1 cellular context compared by ENCODE assay signal in the genomic region with DNA sequence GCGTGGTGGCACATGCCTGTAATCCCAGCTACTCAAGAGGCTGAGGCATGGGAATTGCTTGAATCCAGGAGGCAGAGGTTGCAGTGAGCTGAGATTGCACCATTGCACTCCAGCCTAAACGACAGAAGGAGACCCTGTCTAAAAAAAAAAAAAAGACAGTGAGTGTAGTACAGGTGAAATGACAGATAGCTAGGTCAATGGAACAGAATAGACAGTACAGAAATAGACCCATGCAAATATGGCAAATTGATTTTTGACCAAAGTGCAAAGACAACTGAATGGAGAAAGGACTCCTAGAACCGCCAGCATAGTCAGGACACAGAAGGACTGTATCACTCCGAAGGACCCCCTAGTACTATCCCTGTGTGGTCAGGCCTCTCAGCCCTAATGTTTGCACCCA.
TF ChIP-seq lines count a peak whose summit lies in the region.

No MANE protein-coding gene starts in this region.

TF ChIP-seq in HepG2, 621 proteins besides CTCF, POLR2A, EP300 and RAD21 (continued from another document and continues in another):
- TF ChIP-seq, protein P1, sequence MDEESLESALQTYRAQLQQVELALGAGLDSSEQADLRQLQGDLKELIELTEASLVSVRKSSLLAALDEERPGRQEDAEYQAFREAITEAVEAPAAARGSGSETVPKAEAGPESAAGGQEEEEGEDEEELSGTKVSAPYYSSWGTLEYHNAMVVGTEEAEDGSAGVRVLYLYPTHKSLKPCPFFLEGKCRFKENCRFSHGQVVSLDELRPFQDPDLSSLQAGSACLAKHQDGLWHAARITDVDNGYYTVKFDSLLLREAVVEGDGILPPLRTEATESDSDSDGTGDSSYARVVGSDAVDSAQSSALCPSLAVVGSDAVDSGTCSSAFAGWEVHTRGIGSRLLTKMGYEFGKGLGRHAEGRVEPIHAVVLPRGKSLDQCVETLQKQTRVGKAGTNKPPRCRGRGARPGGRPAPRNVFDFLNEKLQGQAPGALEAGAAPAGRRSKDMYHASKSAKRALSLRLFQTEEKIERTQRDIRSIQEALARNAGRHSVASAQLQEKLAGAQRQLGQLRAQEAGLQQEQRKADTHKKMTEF (CRISPR knock-in tag; IDR thresholded peaks at IDR 0.05), result no peak; the same call in 1 of the 2 replicates
- TF ChIP-seq SMARCC2 (IDR thresholded peaks at IDR 0.05), result no peak
- TF ChIP-seq IKZF4 (CRISPR knock-in tag; IDR thresholded peaks at IDR 0.05; ENCODE audit: borderline replicate concordance, low read depth, not compliant biosample characterization), result no peak
- TF ChIP-seq, protein P2, sequence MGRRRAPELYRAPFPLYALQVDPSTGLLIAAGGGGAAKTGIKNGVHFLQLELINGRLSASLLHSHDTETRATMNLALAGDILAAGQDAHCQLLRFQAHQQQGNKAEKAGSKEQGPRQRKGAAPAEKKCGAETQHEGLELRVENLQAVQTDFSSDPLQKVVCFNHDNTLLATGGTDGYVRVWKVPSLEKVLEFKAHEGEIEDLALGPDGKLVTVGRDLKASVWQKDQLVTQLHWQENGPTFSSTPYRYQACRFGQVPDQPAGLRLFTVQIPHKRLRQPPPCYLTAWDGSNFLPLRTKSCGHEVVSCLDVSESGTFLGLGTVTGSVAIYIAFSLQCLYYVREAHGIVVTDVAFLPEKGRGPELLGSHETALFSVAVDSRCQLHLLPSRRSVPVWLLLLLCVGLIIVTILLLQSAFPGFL (CRISPR knock-in tag; IDR thresholded peaks at IDR 0.05), result no peak
- 0 out of 2 replicates have a peak, but pooled peaks have one; percentile 24 for TF ChIP-seq HNF4G (IDR thresholded peaks at IDR 0.05; ENCODE audit: borderline replicate concordance, low read depth, low read length)
- 0 out of 2 replicates have a peak, but pooled peaks have one; percentile 45 for TF ChIP-seq HNF4G (CRISPR knock-in tag; IDR thresholded peaks at IDR 0.05; ENCODE audit: borderline replicate concordance, low read depth)
- 0 out of 2 replicates have a peak, but pooled peaks have one; percentile 43 for TF ChIP-seq KAT2B (IDR thresholded peaks at IDR 0.05; ENCODE audit: borderline replicate concordance, low read depth, low read length)
- no peak for TF ChIP-seq CCAR2 (optimal IDR thresholded peaks at IDR 0.05; ENCODE audit: low read depth, low read length)
- no peak for TF ChIP-seq AGO1 (IDR thresholded peaks at IDR 0.05; ENCODE audit: low read depth, low read length, poor library complexity, severe bottlenecking)
- TF ChIP-seq XBP1 (CRISPR knock-in tag; IDR thresholded peaks at IDR 0.05), result no peak
- peak; percentile 47; the same call in 1 of the 2 replicates for TF ChIP-seq HDAC1 (CRISPR knock-in tag; IDR thresholded peaks at IDR 0.05)
- no peak for TF ChIP-seq MZF1 (CRISPR knock-in tag; IDR thresholded peaks at IDR 0.05; ENCODE audit: borderline replicate concordance)
- no peak for TF ChIP-seq ZNF773 (CRISPR knock-in tag; IDR thresholded peaks at IDR 0.05; ENCODE audit: borderline replicate concordance)
- TF ChIP-seq ZBTB38 (CRISPR knock-in tag; IDR thresholded peaks at IDR 0.05), result no peak
- TF ChIP-seq, protein P3, sequence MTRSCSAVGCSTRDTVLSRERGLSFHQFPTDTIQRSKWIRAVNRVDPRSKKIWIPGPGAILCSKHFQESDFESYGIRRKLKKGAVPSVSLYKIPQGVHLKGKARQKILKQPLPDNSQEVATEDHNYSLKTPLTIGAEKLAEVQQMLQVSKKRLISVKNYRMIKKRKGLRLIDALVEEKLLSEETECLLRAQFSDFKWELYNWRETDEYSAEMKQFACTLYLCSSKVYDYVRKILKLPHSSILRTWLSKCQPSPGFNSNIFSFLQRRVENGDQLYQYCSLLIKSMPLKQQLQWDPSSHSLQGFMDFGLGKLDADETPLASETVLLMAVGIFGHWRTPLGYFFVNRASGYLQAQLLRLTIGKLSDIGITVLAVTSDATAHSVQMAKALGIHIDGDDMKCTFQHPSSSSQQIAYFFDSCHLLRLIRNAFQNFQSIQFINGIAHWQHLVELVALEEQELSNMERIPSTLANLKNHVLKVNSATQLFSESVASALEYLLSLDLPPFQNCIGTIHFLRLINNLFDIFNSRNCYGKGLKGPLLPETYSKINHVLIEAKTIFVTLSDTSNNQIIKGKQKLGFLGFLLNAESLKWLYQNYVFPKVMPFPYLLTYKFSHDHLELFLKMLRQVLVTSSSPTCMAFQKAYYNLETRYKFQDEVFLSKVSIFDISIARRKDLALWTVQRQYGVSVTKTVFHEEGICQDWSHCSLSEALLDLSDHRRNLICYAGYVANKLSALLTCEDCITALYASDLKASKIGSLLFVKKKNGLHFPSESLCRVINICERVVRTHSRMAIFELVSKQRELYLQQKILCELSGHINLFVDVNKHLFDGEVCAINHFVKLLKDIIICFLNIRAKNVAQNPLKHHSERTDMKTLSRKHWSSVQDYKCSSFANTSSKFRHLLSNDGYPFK (CRISPR knock-in tag; IDR thresholded peaks at IDR 0.05; ENCODE audit: borderline replicate concordance), result no peak
- TF ChIP-seq U2AF2 (IDR thresholded peaks at IDR 0.05; ENCODE audit: low read depth, low read length), result no peak
- TF ChIP-seq, protein P4, sequence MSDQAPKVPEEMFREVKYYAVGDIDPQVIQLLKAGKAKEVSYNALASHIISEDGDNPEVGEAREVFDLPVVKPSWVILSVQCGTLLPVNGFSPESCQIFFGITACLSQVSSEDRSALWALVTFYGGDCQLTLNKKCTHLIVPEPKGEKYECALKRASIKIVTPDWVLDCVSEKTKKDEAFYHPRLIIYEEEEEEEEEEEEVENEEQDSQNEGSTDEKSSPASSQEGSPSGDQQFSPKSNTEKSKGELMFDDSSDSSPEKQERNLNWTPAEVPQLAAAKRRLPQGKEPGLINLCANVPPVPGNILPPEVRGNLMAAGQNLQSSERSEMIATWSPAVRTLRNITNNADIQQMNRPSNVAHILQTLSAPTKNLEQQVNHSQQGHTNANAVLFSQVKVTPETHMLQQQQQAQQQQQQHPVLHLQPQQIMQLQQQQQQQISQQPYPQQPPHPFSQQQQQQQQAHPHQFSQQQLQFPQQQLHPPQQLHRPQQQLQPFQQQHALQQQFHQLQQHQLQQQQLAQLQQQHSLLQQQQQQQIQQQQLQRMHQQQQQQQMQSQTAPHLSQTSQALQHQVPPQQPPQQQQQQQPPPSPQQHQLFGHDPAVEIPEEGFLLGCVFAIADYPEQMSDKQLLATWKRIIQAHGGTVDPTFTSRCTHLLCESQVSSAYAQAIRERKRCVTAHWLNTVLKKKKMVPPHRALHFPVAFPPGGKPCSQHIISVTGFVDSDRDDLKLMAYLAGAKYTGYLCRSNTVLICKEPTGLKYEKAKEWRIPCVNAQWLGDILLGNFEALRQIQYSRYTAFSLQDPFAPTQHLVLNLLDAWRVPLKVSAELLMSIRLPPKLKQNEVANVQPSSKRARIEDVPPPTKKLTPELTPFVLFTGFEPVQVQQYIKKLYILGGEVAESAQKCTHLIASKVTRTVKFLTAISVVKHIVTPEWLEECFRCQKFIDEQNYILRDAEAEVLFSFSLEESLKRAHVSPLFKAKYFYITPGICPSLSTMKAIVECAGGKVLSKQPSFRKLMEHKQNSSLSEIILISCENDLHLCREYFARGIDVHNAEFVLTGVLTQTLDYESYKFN (CRISPR knock-in tag; conservative IDR thresholded peaks at IDR 0.05), result peak; percentile 86
- TF ChIP-seq, protein P5, sequence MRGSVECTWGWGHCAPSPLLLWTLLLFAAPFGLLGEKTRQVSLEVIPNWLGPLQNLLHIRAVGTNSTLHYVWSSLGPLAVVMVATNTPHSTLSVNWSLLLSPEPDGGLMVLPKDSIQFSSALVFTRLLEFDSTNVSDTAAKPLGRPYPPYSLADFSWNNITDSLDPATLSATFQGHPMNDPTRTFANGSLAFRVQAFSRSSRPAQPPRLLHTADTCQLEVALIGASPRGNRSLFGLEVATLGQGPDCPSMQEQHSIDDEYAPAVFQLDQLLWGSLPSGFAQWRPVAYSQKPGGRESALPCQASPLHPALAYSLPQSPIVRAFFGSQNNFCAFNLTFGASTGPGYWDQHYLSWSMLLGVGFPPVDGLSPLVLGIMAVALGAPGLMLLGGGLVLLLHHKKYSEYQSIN (CRISPR knock-in tag; IDR thresholded peaks at IDR 0.05; ENCODE audit: borderline replicate concordance), result no peak
- no peak for TF ChIP-seq ZNF101 (CRISPR knock-in tag; IDR thresholded peaks at IDR 0.05; ENCODE audit: borderline replicate concordance, low read depth)
- TF ChIP-seq NFRKB (IDR thresholded peaks at IDR 0.05), result no peak
- no peak for TF ChIP-seq NR1H2 (CRISPR knock-in tag; IDR thresholded peaks at IDR 0.05; ENCODE audit: borderline replicate concordance, low read depth)
- TF ChIP-seq RXRA (CRISPR knock-in tag; IDR thresholded peaks at IDR 0.05), result no peak
- no peak for TF ChIP-seq PAWR (CRISPR knock-in tag; IDR thresholded peaks at IDR 0.05; ENCODE audit: borderline replicate concordance)
- TF ChIP-seq ARNT (IDR thresholded peaks at IDR 0.05), result no peak
- TF ChIP-seq BORCS8-MEF2B (CRISPR knock-in tag; IDR thresholded peaks at IDR 0.05), result no peak
- peak; percentile 47; the same call in 1 of the 2 replicates for TF ChIP-seq RARA (CRISPR knock-in tag; IDR thresholded peaks at IDR 0.05)
- TF ChIP-seq, protein P6, sequence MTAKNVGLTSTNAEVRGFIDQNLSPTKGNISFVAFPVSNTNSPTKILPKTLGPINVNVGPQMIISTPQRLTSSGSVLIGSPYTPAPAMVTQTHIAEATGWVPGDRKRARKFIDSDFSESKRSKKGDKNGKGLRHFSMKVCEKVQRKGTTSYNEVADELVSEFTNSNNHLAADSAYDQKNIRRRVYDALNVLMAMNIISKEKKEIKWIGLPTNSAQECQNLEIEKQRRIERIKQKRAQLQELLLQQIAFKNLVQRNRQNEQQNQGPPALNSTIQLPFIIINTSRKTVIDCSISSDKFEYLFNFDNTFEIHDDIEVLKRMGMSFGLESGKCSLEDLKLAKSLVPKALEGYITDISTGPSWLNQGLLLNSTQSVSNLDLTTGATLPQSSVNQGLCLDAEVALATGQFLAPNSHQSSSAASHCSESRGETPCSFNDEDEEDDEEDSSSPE (CRISPR knock-in tag; IDR thresholded peaks at IDR 0.05), result no peak
- TF ChIP-seq AGO2 (optimal IDR thresholded peaks at IDR 0.05; ENCODE audit: low read depth, low read length), result no peak
- TF ChIP-seq THAP11 (CRISPR knock-in tag; IDR thresholded peaks at IDR 0.05), result peak; percentile 46; the same call in 1 of the 2 replicates
- TF ChIP-seq, protein P7, sequence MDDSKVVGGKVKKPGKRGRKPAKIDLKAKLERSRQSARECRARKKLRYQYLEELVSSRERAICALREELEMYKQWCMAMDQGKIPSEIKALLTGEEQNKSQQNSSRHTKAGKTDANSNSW (CRISPR knock-in tag; IDR thresholded peaks at IDR 0.05; ENCODE audit: borderline replicate concordance), result no peak
- no peak for TF ChIP-seq ZNF780A (CRISPR knock-in tag; IDR thresholded peaks at IDR 0.05)
- no peak for TF ChIP-seq MATR3 (CRISPR knock-in tag; IDR thresholded peaks at IDR 0.05)
- no peak for TF ChIP-seq MLLT10 (CRISPR knock-in tag; IDR thresholded peaks at IDR 0.05)
- no peak for TF ChIP-seq KLF9 (CRISPR knock-in tag; IDR thresholded peaks at IDR 0.05; ENCODE audit: low read depth)
- TF ChIP-seq ZNF264 (CRISPR knock-in tag; IDR thresholded peaks at IDR 0.05), result no peak
- no peak for TF ChIP-seq CHD2 (IDR thresholded peaks at IDR 0.05; ENCODE audit: low read depth, low read length)
- TF ChIP-seq ZNF484 (CRISPR knock-in tag; IDR thresholded peaks at IDR 0.05; ENCODE audit: borderline replicate concordance, low read depth), result no peak
- peak; percentile 47; the same call in 1 of the 2 replicates for TF ChIP-seq KDM6A (CRISPR knock-in tag; IDR thresholded peaks at IDR 0.05; ENCODE audit: low read depth)
- no peak for TF ChIP-seq ZFX (CRISPR knock-in tag; IDR thresholded peaks at IDR 0.05; ENCODE audit: low read depth)
- TF ChIP-seq ZNF7 (CRISPR knock-in tag; IDR thresholded peaks at IDR 0.05), result no peak
- TF ChIP-seq GATAD2A (CRISPR knock-in tag; IDR thresholded peaks at IDR 0.05), result peak; percentile 73
- TF ChIP-seq ZNF713 (CRISPR knock-in tag; IDR thresholded peaks at IDR 0.05), result no peak
- TF ChIP-seq NFE2 (CRISPR knock-in tag; IDR thresholded peaks at IDR 0.05), result no peak
- TF ChIP-seq FOXP1 (IDR thresholded peaks at IDR 0.05), result no peak
- peak; percentile 41; the same call in 1 of the 2 replicates for TF ChIP-seq FOXP1 (CRISPR knock-in tag; IDR thresholded peaks at IDR 0.05)
- TF ChIP-seq ZNF20 (CRISPR knock-in tag; IDR thresholded peaks at IDR 0.05), result no peak
- peak; percentile 40; the same call in 1 of the 2 replicates for TF ChIP-seq NCOR1 (IDR thresholded peaks at IDR 0.05; ENCODE audit: borderline replicate concordance, low read length)
- TF ChIP-seq, protein P8, sequence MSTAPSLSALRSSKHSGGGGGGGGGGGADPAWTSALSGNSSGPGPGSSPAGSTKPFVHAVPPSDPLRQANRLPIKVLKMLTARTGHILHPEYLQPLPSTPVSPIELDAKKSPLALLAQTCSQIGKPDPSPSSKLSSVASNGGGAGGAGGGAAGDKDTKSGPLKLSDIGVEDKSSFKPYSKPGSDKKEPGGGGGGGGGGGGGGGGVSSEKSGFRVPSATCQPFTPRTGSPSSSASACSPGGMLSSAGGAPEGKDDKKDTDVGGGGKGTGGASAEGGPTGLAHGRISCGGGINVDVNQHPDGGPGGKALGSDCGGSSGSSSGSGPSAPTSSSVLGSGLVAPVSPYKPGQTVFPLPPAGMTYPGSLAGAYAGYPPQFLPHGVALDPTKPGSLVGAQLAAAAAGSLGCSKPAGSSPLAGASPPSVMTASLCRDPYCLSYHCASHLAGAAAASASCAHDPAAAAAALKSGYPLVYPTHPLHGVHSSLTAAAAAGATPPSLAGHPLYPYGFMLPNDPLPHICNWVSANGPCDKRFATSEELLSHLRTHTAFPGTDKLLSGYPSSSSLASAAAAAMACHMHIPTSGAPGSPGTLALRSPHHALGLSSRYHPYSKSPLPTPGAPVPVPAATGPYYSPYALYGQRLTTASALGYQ (CRISPR knock-in tag; IDR thresholded peaks at IDR 0.05), result no peak
- no peak for TF ChIP-seq PCBP1 (IDR thresholded peaks at IDR 0.05; ENCODE audit: borderline replicate concordance, low read depth, low read length)
- peak; percentile 42; the same call in 1 of the 2 replicates for TF ChIP-seq REPIN1 (CRISPR knock-in tag; IDR thresholded peaks at IDR 0.05; ENCODE audit: borderline replicate concordance, low read depth)
- TF ChIP-seq PHF21A (CRISPR knock-in tag; IDR thresholded peaks at IDR 0.05), result peak; percentile 65
- TF ChIP-seq, protein P9, sequence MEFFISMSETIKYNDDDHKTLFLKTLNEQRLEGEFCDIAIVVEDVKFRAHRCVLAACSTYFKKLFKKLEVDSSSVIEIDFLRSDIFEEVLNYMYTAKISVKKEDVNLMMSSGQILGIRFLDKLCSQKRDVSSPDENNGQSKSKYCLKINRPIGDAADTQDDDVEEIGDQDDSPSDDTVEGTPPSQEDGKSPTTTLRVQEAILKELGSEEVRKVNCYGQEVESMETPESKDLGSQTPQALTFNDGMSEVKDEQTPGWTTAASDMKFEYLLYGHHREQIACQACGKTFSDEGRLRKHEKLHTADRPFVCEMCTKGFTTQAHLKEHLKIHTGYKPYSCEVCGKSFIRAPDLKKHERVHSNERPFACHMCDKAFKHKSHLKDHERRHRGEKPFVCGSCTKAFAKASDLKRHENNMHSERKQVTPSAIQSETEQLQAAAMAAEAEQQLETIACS (CRISPR knock-in tag; IDR thresholded peaks at IDR 0.05), result no peak
- no peak for TF ChIP-seq NFATC3 (CRISPR knock-in tag; IDR thresholded peaks at IDR 0.05)
- no peak for TF ChIP-seq ZNF30 (CRISPR knock-in tag; IDR thresholded peaks at IDR 0.05)
- TF ChIP-seq MIER2 (CRISPR knock-in tag; IDR thresholded peaks at IDR 0.05), result no peak
- no peak for TF ChIP-seq ZZZ3 (CRISPR knock-in tag; IDR thresholded peaks at IDR 0.05; ENCODE audit: borderline replicate concordance)
